ENCODE assay signal across 1 cellular context in the genomic region with DNA sequence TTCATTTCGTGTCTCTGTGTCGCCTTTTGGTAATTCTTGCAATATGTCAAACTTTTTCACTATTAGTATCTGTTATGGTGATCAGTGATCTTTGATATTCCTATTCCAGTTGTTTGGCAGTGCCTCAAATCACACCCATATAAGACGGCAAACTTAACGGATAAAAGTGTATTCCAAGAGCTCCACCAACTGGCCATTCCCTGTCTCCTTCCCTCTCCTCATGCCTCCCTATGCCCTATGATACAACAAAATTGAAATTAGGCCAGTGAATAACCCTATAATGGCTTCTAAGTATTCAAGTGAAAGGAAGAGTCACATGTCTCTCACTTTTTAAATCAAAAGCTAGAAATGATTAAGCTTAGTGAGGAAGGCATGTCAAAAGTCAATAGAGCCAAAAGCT.
TF ChIP-seq lines count a peak whose summit lies in the region.

No MANE protein-coding gene starts in this region.

TF ChIP-seq in HCT116, 20 proteins besides CTCF, POLR2A, EP300 and RAD21 (continued from another document):
- TF ChIP-seq, protein P1, sequence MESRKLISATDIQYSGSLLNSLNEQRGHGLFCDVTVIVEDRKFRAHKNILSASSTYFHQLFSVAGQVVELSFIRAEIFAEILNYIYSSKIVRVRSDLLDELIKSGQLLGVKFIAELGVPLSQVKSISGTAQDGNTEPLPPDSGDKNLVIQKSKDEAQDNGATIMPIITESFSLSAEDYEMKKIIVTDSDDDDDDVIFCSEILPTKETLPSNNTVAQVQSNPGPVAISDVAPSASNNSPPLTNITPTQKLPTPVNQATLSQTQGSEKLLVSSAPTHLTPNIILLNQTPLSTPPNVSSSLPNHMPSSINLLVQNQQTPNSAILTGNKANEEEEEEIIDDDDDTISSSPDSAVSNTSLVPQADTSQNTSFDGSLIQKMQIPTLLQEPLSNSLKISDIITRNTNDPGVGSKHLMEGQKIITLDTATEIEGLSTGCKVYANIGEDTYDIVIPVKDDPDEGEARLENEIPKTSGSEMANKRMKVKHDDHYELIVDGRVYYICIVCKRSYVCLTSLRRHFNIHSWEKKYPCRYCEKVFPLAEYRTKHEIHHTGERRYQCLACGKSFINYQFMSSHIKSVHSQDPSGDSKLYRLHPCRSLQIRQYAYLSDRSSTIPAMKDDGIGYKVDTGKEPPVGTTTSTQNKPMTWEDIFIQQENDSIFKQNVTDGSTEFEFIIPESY (IDR thresholded peaks at IDR 0.05; ENCODE audit: extremely low read depth, insufficient replicate concordance, low read length): no peak
- TF ChIP-seq CEBPB (IDR thresholded peaks at IDR 0.05; ENCODE audit: low read depth) (no peak), ZFX (IDR thresholded peaks at IDR 0.05) (no peak), EGR1 (IDR thresholded peaks at IDR 0.05; ENCODE audit: low read depth) (no peak), SRF (IDR thresholded peaks at IDR 0.05; ENCODE audit: low read depth) (no peak), CBX3 (IDR thresholded peaks at IDR 0.05; ENCODE audit: low read depth) (no peak), ELF1 (IDR thresholded peaks at IDR 0.05; ENCODE audit: borderline replicate concordance, low read depth) (no peak), SP1 (IDR thresholded peaks at IDR 0.05; ENCODE audit: low read depth) (no peak)
- TF ChIP-seq, protein P2, sequence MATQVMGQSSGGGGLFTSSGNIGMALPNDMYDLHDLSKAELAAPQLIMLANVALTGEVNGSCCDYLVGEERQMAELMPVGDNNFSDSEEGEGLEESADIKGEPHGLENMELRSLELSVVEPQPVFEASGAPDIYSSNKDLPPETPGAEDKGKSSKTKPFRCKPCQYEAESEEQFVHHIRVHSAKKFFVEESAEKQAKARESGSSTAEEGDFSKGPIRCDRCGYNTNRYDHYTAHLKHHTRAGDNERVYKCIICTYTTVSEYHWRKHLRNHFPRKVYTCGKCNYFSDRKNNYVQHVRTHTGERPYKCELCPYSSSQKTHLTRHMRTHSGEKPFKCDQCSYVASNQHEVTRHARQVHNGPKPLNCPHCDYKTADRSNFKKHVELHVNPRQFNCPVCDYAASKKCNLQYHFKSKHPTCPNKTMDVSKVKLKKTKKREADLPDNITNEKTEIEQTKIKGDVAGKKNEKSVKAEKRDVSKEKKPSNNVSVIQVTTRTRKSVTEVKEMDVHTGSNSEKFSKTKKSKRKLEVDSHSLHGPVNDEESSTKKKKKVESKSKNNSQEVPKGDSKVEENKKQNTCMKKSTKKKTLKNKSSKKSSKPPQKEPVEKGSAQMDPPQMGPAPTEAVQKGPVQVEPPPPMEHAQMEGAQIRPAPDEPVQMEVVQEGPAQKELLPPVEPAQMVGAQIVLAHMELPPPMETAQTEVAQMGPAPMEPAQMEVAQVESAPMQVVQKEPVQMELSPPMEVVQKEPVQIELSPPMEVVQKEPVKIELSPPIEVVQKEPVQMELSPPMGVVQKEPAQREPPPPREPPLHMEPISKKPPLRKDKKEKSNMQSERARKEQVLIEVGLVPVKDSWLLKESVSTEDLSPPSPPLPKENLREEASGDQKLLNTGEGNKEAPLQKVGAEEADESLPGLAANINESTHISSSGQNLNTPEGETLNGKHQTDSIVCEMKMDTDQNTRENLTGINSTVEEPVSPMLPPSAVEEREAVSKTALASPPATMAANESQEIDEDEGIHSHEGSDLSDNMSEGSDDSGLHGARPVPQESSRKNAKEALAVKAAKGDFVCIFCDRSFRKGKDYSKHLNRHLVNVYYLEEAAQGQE (IDR thresholded peaks at IDR 0.05; ENCODE audit: low read depth): no peak
TF ChIP-seq in HCT116: peak in this region for 0.
